1 cellular context compared by ENCODE assay signal in the genomic region with DNA sequence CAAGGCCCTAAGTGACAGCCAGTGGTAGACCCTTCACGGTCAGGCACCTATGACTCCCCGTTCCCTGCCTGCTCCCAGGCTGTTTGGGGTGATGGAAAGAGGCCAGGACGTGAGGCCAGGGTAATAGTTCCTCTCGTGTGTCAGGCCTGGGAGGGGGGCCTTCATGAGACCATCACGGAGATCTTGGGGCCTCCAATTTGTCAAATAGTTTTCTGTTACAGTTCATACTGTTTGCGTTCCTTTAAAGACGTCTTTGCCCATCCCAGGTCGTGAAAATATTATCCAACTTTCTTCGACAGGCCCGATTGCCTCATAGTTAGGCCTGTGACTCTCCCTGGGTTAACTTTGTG.
TF ChIP-seq lines count a peak whose summit lies in the region.

No MANE protein-coding gene starts in this region.

TF ChIP-seq in K562, 482 proteins besides CTCF, POLR2A, EP300 and RAD21:
- TF ChIP-seq ZBED1 (IDR thresholded peaks at IDR 0.05) = no peak
- TF ChIP-seq, protein P1, sequence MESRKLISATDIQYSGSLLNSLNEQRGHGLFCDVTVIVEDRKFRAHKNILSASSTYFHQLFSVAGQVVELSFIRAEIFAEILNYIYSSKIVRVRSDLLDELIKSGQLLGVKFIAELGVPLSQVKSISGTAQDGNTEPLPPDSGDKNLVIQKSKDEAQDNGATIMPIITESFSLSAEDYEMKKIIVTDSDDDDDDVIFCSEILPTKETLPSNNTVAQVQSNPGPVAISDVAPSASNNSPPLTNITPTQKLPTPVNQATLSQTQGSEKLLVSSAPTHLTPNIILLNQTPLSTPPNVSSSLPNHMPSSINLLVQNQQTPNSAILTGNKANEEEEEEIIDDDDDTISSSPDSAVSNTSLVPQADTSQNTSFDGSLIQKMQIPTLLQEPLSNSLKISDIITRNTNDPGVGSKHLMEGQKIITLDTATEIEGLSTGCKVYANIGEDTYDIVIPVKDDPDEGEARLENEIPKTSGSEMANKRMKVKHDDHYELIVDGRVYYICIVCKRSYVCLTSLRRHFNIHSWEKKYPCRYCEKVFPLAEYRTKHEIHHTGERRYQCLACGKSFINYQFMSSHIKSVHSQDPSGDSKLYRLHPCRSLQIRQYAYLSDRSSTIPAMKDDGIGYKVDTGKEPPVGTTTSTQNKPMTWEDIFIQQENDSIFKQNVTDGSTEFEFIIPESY (CRISPR knock-in tag; IDR thresholded peaks at IDR 0.05) = peak; percentile 10; the same call in 1 of the 2 replicates
- TF ChIP-seq, protein P2, sequence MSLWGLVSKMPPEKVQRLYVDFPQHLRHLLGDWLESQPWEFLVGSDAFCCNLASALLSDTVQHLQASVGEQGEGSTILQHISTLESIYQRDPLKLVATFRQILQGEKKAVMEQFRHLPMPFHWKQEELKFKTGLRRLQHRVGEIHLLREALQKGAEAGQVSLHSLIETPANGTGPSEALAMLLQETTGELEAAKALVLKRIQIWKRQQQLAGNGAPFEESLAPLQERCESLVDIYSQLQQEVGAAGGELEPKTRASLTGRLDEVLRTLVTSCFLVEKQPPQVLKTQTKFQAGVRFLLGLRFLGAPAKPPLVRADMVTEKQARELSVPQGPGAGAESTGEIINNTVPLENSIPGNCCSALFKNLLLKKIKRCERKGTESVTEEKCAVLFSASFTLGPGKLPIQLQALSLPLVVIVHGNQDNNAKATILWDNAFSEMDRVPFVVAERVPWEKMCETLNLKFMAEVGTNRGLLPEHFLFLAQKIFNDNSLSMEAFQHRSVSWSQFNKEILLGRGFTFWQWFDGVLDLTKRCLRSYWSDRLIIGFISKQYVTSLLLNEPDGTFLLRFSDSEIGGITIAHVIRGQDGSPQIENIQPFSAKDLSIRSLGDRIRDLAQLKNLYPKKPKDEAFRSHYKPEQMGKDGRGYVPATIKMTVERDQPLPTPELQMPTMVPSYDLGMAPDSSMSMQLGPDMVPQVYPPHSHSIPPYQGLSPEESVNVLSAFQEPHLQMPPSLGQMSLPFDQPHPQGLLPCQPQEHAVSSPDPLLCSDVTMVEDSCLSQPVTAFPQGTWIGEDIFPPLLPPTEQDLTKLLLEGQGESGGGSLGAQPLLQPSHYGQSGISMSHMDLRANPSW (CRISPR knock-in tag; IDR thresholded peaks at IDR 0.05) = no peak
- TF ChIP-seq ZNF699 (CRISPR knock-in tag; IDR thresholded peaks at IDR 0.05; ENCODE audit: insufficient replicate concordance) = no peak
- TF ChIP-seq ETV5 (CRISPR knock-in tag; IDR thresholded peaks at IDR 0.05; ENCODE audit: low read depth) = no peak
- no peak for TF ChIP-seq MAZ (CRISPR knock-in tag; conservative IDR thresholded peaks at IDR 0.05 in 1 of 2, IDR thresholded peaks at IDR 0.05 in 1 of 2)
